8 cellular contexts compared by ENCODE assay signal in genomic region chr1:63317007-63317813, GRCh38. TPM values are rescaled to one million over a fixed set of nuclear protein-coding genes. Genes with fewer than 3 reads are reported as not detected.
A peak's percentile ranks its signal among the peaks of the same experiment; 100 is the strongest.
DNase-seq lines count a peak whose midpoint lies in the region; ATAC-seq, FAIRE-seq and TF ChIP-seq lines count a peak whose summit lies in the region.

No MANE protein-coding gene starts in this region.

- H3K4me1 ChIP-seq in GM23338 (ENCODE audit: insufficient read depth): peaks cover 29% of the 10 kb centered on the region
- no peaks in the 10 kb centered on the region for H3K4me1 ChIP-seq in small intestine (ENCODE audit: control insufficient read depth in 2 of 2, insufficient read depth in 1 of 2, low read depth in 1 of 2, low read length in 1 of 2)
- peaks cover 0 to 3% of the 10 kb centered on the region in 2 donors for H3K4me1 ChIP-seq in uterus

- intact Hi-C loops in uterus (cut with DNase I; ENCODE audit: low total_unique reads): no loop called here

- peaks cover 12% of the 10 kb centered on the region; the same call in 1 of the 2 replicates for H3F3A ChIP-seq in GM23338 (replicated peaks; ENCODE audit: low read depth)

- H3K36me3 ChIP-seq in GM23338 (ENCODE audit: insufficient read depth) (no peaks in the 10 kb centered on the region), small intestine (ENCODE audit: control insufficient read depth in 2 of 2, insufficient read depth in 2 of 2, low read length in 2 of 2) (no peaks in the 10 kb centered on the region), uterus (no peaks in the 10 kb centered on the region)

- no peaks in the 10 kb centered on the region; the same call in 2 of the 3 replicates for H3K9me3 Mint-ChIP-seq in GM23338

- H3K27ac ChIP-seq in GM23338 (ENCODE audit: low read depth) (peak overlapping the region; percentile 67; the same call in 1 of the 2 replicates), small intestine (ENCODE audit: low read depth in 1 of 2, low read length in 1 of 2) (no peak overlapping the region), uterus (no peak overlapping the region)

- peaks cover 34% of the 10 kb centered on the region for H3K4me1 Mint-ChIP-seq in GM23338

- H3K27ac Mint-ChIP-seq in GM23338: no peak overlapping the region

- TF ChIP-seq CTCF in GM23338 (conservative IDR thresholded peaks at IDR 0.05; ENCODE audit: low read depth in 2 of 2): peak; percentile 59 to 90
- TF ChIP-seq CTCF in astrocyte of the spinal cord (IDR thresholded peaks at IDR 0.05; ENCODE audit: low read depth, low read length): peak; percentile 64
- no peak for TF ChIP-seq CTCF in uterus (IDR thresholded peaks at IDR 0.05)

- H3K27me3 Mint-ChIP-seq in GM23338 (ENCODE audit: insufficient read depth, low read depth, poor library complexity): peaks cover 41% of the 10 kb centered on the region

- peak; percentile 74 for ATAC-seq in GM23338

- H3K4me2 ChIP-seq in GM23338: peak overlapping the region; percentile 80

- 1 to 2% (median 1%) methylated on average over 69 to 78 of the region's 78 CpGs for WGBS in small intestine, 3 donors

- peak overlapping the region; percentile 94 for H3K4me3 Mint-ChIP-seq in GM23338

- no peaks in the 10 kb centered on the region for H4K20me1 ChIP-seq in GM23338 (replicated peaks; ENCODE audit: insufficient read depth)

- H3K4me3 ChIP-seq in GM23338 (peak overlapping the region; percentile 61), astrocyte of the spinal cord (ENCODE audit: low read depth, low read length) (peak overlapping the region; percentile 13), iPS-18c (ENCODE audit: insufficient read depth, low read depth, low read length) (peak overlapping the region; percentile 66), small intestine (ENCODE audit: low read depth in 1 of 2, low read length in 2 of 2) (peak overlapping the region in 1 of 2 donors; percentile 50), uterus (peak overlapping the region in 1 of 2 donors; percentile 11)

- DNase-seq in ELR (ENCODE audit: low read depth): peak; percentile 50
- DNase-seq in GM23338 (ENCODE audit: low spot score): peak; percentile 98
- DNase-seq in Kasumi-1 (lab: John Stamatoyannopoulos, UW): peak; percentile 67 to 78
- peak; percentile 78 for DNase-seq in RPMI7951 (ENCODE audit: low read depth)
- DNase-seq in astrocyte of the spinal cord (ENCODE audit: low read depth, low spot score): peak; percentile 42
- DNase-seq in small intestine: peak; percentile 74
- DNase-seq in uterus: no peak

- peaks cover 18% of the 10 kb centered on the region for H3K36me3 Mint-ChIP-seq in GM23338 (ENCODE audit: low read depth)

- H3K27me3 ChIP-seq in GM23338 (ENCODE audit: insufficient read depth) (peaks cover 43% of the 10 kb centered on the region), small intestine (ENCODE audit: control insufficient read depth in 2 of 2, insufficient read depth in 2 of 2, low read length in 2 of 2) (peaks cover 7 to 55% of the 10 kb centered on the region in 2 donors), uterus (peaks cover 37 to 61% of the 10 kb centered on the region in 2 donors)

- H3K79me2 ChIP-seq in GM23338 (replicated peaks; ENCODE audit: insufficient read depth): peaks cover 17% of the 10 kb centered on the region

- H2AFZ ChIP-seq in GM23338: peak overlapping the region; percentile 53; the same call in 1 of the 2 replicates

- in situ Hi-C loops in astrocyte of the spinal cord (cut with HindIII; ENCODE audit: low sequenced_read_pairs): no loop called here

- no peak for FAIRE-seq in small intestine (lab: Jason Lieb, UNC)

- H3K9me3 ChIP-seq in iPS-18c (ENCODE audit: control insufficient read depth, insufficient read depth, low read length): no peaks in the 10 kb centered on the region
- H3K9me3 ChIP-seq in small intestine (ENCODE audit: control insufficient read depth, low read depth): no peaks in the 10 kb centered on the region
- no peaks in the 10 kb centered on the region for H3K9me3 ChIP-seq in uterus

- no peak for TF ChIP-seq POLR2A in uterus (IDR thresholded peaks at IDR 0.05)

- no peaks in the 10 kb centered on the region for H3K9me2 ChIP-seq in GM23338 (ENCODE audit: insufficient read depth)

TF ChIP-seq in GM23338, 12 proteins besides CTCF, POLR2A, EP300 and RAD21 (continues in another document):
- TF ChIP-seq ZNF331 (CRISPR knock-in tag; IDR thresholded peaks at IDR 0.05; ENCODE audit: low read depth) (peak; percentile 47; the same call in 1 of the 2 replicates), EZH2phosphoT487 (IDR thresholded peaks at IDR 0.05; ENCODE audit: unreplicated experiment) (no peak), JUNB (IDR thresholded peaks at IDR 0.05; ENCODE audit: unreplicated experiment) (no peak), CREB1 (CRISPR knock-in tag; IDR thresholded peaks at IDR 0.05; ENCODE audit: low read depth) (peak; percentile 33; the same call in 1 of the 2 replicates), NANOG (IDR thresholded peaks at IDR 0.05; ENCODE audit: borderline replicate concordance) (no peak), ZNF114 (CRISPR knock-in tag; IDR thresholded peaks at IDR 0.05) (0 out of 2 replicates have a peak, but pooled peaks have one; percentile 72)
- TF ChIP-seq, protein P1, sequence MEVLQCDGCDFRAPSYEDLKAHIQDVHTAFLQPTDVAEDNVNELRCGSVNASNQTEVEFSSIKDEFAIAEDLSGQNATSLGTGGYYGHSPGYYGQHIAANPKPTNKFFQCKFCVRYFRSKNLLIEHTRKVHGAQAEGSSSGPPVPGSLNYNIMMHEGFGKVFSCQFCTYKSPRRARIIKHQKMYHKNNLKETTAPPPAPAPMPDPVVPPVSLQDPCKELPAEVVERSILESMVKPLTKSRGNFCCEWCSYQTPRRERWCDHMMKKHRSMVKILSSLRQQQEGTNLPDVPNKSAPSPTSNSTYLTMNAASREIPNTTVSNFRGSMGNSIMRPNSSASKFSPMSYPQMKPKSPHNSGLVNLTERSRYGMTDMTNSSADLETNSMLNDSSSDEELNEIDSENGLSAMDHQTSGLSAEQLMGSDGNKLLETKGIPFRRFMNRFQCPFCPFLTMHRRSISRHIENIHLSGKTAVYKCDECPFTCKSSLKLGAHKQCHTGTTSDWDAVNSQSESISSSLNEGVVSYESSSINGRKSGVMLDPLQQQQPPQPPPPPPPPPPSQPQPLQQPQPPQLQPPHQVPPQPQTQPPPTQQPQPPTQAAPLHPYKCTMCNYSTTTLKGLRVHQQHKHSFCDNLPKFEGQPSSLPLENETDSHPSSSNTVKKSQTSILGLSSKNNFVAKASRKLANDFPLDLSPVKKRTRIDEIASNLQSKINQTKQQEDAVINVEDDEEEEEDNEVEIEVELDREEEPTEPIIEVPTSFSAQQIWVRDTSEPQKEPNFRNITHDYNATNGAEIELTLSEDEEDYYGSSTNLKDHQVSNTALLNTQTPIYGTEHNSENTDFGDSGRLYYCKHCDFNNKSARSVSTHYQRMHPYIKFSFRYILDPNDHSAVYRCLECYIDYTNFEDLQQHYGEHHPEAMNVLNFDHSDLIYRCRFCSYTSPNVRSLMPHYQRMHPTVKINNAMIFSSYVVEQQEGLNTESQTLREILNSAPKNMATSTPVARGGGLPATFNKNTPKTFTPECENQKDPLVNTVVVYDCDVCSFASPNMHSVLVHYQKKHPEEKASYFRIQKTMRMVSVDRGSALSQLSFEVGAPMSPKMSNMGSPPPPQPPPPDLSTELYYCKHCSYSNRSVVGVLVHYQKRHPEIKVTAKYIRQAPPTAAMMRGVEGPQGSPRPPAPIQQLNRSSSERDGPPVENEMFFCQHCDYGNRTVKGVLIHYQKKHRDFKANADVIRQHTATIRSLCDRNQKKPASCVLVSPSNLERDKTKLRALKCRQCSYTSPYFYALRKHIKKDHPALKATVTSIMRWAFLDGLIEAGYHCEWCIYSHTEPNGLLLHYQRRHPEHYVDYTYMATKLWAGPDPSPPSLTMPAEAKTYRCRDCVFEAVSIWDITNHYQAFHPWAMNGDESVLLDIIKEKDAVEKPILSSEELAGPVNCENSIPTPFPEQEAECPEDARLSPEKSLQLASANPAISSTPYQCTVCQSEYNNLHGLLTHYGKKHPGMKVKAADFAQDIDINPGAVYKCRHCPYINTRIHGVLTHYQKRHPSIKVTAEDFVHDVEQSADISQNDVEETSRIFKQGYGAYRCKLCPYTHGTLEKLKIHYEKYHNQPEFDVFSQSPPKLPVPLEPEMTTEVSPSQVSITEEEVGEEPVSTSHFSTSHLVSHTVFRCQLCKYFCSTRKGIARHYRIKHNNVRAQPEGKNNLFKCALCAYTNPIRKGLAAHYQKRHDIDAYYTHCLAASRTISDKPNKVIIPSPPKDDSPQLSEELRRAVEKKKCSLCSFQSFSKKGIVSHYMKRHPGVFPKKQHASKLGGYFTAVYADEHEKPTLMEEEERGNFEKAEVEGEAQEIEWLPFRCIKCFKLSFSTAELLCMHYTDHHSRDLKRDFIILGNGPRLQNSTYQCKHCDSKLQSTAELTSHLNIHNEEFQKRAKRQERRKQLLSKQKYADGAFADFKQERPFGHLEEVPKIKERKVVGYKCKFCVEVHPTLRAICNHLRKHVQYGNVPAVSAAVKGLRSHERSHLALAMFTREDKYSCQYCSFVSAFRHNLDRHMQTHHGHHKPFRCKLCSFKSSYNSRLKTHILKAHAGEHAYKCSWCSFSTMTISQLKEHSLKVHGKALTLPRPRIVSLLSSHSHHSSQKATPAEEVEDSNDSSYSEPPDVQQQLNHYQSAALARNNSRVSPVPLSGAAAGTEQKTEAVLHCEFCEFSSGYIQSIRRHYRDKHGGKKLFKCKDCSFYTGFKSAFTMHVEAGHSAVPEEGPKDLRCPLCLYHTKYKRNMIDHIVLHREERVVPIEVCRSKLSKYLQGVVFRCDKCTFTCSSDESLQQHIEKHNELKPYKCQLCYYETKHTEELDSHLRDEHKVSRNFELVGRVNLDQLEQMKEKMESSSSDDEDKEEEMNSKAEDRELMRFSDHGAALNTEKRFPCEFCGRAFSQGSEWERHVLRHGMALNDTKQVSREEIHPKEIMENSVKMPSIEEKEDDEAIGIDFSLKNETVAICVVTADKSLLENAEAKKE (CRISPR knock-in tag; IDR thresholded peaks at IDR 0.05): 0 out of 2 replicates have a peak, but pooled peaks have one; percentile 33

RNA-seq across cellular contexts. Expression of gene FOXD3, which starts 5.2 kb away (rescaled TPM):
- total RNA-seq in GM23338 (2014; rRNA removed; shearing (Covaris generic)): 41.3 and 49.0 TPM in 2 replicates
- polyA plus RNA-seq in GM23338 (2016; fragmentation: Nextera tagmentation; extraction: Ambion mirVana) (13.8 and 14.3 TPM in 2 replicates), small intestine (under 1 TPM in 1 of 3 donors, not detected in 2; 0.54 TPM)
- 0.96 and 1.2 TPM in 2 replicates for total RNA-seq in RPMI7951 (2014; rRNA removed; shearing (Covaris generic))
- total RNA-seq in uterus: 1 to 10 TPM in 1 of 4 donors, under 1 TPM in 1, not detected in 2; 0.34 to 1.4 TPM

RNA-seq across cellular contexts. Expression of gene ALG6, which starts 50.2 kb away (rescaled TPM):
- total RNA-seq in GM23338 (2014; rRNA removed; shearing (Covaris generic)): 34.6 and 42.1 TPM in 2 replicates
- polyA plus RNA-seq in GM23338 (2016; fragmentation: Nextera tagmentation; extraction: Ambion mirVana) (19.7 and 24.1 TPM in 2 replicates), small intestine (10 to 100 TPM in 1 of 3 donors, 1 to 10 TPM in 2; 5.9 to 13.5 (median 9.2) TPM)
- total RNA-seq in RPMI7951 (2014; rRNA removed; shearing (Covaris generic)): 15.3 and 26.3 TPM in 2 replicates
- 10 to 100 TPM in 3 of 4 donors, 1 to 10 TPM in 1; 3.8 to 23.6 (median 15.2) TPM for total RNA-seq in uterus

Comparison
In these comparisons a context has a peak if more than half of its experiments do, and no peak if none do; other contexts are left out.
1. DNase-seq: peak in ELR (single experiment), GM23338 (single experiment), Kasumi-1 (2 of 2), RPMI7951 (single experiment), astrocyte of the spinal cord (single experiment) and small intestine (single experiment); none in uterus (0 of 2).
2. CTCF ChIP-seq: peak in GM23338 (2 of 2) and astrocyte of the spinal cord (single experiment); none in uterus (0 of 4).
3. RNA of gene FOXD3, which starts 5.2 kb away (total RNA-seq): 41.3 to 49.0 TPM in GM23338; 0.96 to 1.2 TPM in RPMI7951 and 0.34 to 1.4 TPM in uterus; every median in the first group is over 10 times any median in the second.